11 cellular contexts compared by ENCODE assay signal in genomic region chr4:14111730-14112171, GRCh38.
A peak's percentile ranks its signal among the peaks of the same experiment; 100 is the strongest.
DNase-seq lines count a peak whose midpoint lies in the region; ATAC-seq and TF ChIP-seq lines count a peak whose summit lies in the region.
"Had no signal": no experiment of that assay in that cellular context is flagged by ENCODE, and none has a peak within 500 bp of the region (broad histone marks: within the 10 kb centered on the region; RNA-seq: fewer than 3 reads in every experiment).

No MANE protein-coding gene starts in this region.

- no peaks in the 10 kb centered on the region for H3K9me2 ChIP-seq in SK-N-SH

- WGBS in SK-N-SH (ENCODE audit: low lambda C conversion rate), result 9% methylated on average over 5 of the region's 5 CpGs

- ATAC-seq in stimulated activated memory B cell treated with anti-CD40 and anti-IgM and Interleukin-4, amounts not matched to agents 10 μg/mL and 1 μg/mL and 100 μg/mL, for 72 hours, result no peak
- no peak for ATAC-seq in HG03442 (IDR thresholded peaks at IDR 0.05; ENCODE audit: unreplicated experiment)
- no peak for ATAC-seq in GM18870 (IDR thresholded peaks at IDR 0.05; ENCODE audit: unreplicated experiment)

- no peaks in the 10 kb centered on the region for H3K36me3 Mint-ChIP-seq in stimulated activated memory B cell treated with anti-CD40 and anti-IgM and Interleukin-4, amounts not matched to agents 10 μg/mL and 1 μg/mL and 100 μg/mL, for 72 hours
- H3K36me3 Mint-ChIP-seq: activated naive CD8-positive, alpha-beta T cell had no signal

- no peaks in the 10 kb centered on the region for H3K27me3 ChIP-seq in SK-N-SH (ENCODE audit: insufficient read depth)

- H3K4me2 ChIP-seq in SK-N-SH, result peak overlapping the region; percentile 77

- peak overlapping the region; percentile 65 to 99; a peak in 3 of 4 replicates for H3K27ac ChIP-seq in SK-N-SH (ENCODE audit: low read depth in 2 of 2, low read length in 1 of 2)

- H3K36me3 ChIP-seq in SK-N-SH (replicated peaks in 1 of 2; ENCODE audit: control insufficient read depth in 1 of 2, insufficient read depth in 2 of 2, low read length in 1 of 2), result no peaks in the 10 kb centered on the region
- H3K36me3 ChIP-seq: HAP-1 had no signal

- no peaks in the 10 kb centered on the region for H3K27me3 Mint-ChIP-seq in stimulated activated memory B cell treated with anti-CD40 and anti-IgM and Interleukin-4, amounts not matched to agents 10 μg/mL and 1 μg/mL and 100 μg/mL, for 72 hours

- peak overlapping the region; percentile 33 for H3K27ac Mint-ChIP-seq in stimulated activated memory B cell treated with anti-CD40 and anti-IgM and Interleukin-4, amounts not matched to agents 10 μg/mL and 1 μg/mL and 100 μg/mL, for 72 hours
- H3K27ac Mint-ChIP-seq: activated naive CD8-positive, alpha-beta T cell had no signal

- peaks cover 3 to 37% of the 10 kb centered on the region in 2 experiments for H3K4me1 ChIP-seq in SK-N-SH (ENCODE audit: control insufficient read depth in 1 of 2, insufficient read depth in 2 of 2, low read depth in 1 of 2, low read length in 1 of 2)
- H3K4me1 ChIP-seq: HAP-1 had no signal

- H3K4me3 ChIP-seq in SK-N-SH (ENCODE audit: low read depth in 2 of 2, low read length in 1 of 2), result peak overlapping the region; percentile 40 to 65; a peak in 3 of 4 replicates
- H3K4me3 ChIP-seq: HAP-1 had no signal

- TF ChIP-seq CTCF in SK-N-SH (IDR thresholded peaks at IDR 0.05), result no peak

- 0 out of 2 replicates have a peak, but pooled peaks cover 7% of the 10 kb centered on the region for H3K9me3 ChIP-seq in SK-N-SH
- H3K9me3 ChIP-seq: HAP-1 had no signal

- H3F3A ChIP-seq in SK-N-SH (replicated peaks; ENCODE audit: insufficient read depth), result peaks cover 35% of the 10 kb centered on the region

- peak overlapping the region; percentile 94 for H3K9ac ChIP-seq in SK-N-SH

- CTCF ChIA-PET in SK-N-SH (lab: Yijun Ruan, JAX), result interaction anchor here (0.9 kb wide), 1 partner anchor 31 kb away, joined by 3 read pairs; no protein-coding TSS in a partner anchor

- H3K4me3 Mint-ChIP-seq in stimulated activated memory B cell treated with anti-CD40 and anti-IgM and Interleukin-4, amounts not matched to agents 10 μg/mL and 1 μg/mL and 100 μg/mL, for 72 hours, result no peak overlapping the region
- H3K4me3 Mint-ChIP-seq: activated naive CD8-positive, alpha-beta T cell had no signal

- POLR2A ChIA-PET in SK-N-SH (lab: Yijun Ruan, JAX), result interaction anchor here (0.6 kb wide), 1 partner anchor 57 kb away, joined by 3 read pairs; no protein-coding TSS in a partner anchor

- no peak for TF ChIP-seq RAD21 in SK-N-SH (IDR thresholded peaks at IDR 0.05; ENCODE audit: low read length)

- no peaks in the 10 kb centered on the region for H4K20me1 ChIP-seq in SK-N-SH (ENCODE audit: insufficient read depth)

- H3K4me1 Mint-ChIP-seq in stimulated activated memory B cell treated with anti-CD40 and anti-IgM and Interleukin-4, amounts not matched to agents 10 μg/mL and 1 μg/mL and 100 μg/mL, for 72 hours, result peaks cover 8% of the 10 kb centered on the region

- DNase-seq in H4 (ENCODE audit: low spot score), result peak; percentile 4
- DNase-seq in SK-N-SH, result no peak
- DNase-seq in fibroblast of gingiva (ENCODE audit: low read depth), result peak; percentile 39
- DNase-seq in ecto neural progenitor cell (ENCODE audit: low spot score), result no peak
- DNase-seq in stimulated activated CD4-positive, alpha-beta T cell treated with anti-CD3 and anti-CD28 coated beads, Interleukin-4, amount 100 ng/mL, for 1 hour, result no peak
- DNase-seq: retina had no signal

- peak in 1 of 2 experiments; percentile 98; a peak in 2 of 4 replicates for TF ChIP-seq EP300 in SK-N-SH (IDR thresholded peaks at IDR 0.05; ENCODE audit: borderline replicate concordance in 1 of 2, low read depth in 1 of 2, low read length in 1 of 2)

- peaks cover 42% of the 10 kb centered on the region for H3K79me2 ChIP-seq in SK-N-SH (ENCODE audit: insufficient read depth)

- H2AFZ ChIP-seq in SK-N-SH (ENCODE audit: low read depth), result peak overlapping the region; percentile 20; the same call in 1 of the 2 replicates

- peaks cover 6% of the 10 kb centered on the region for H3K9me3 Mint-ChIP-seq in stimulated activated memory B cell treated with anti-CD40 and anti-IgM and Interleukin-4, amounts not matched to agents 10 μg/mL and 1 μg/mL and 100 μg/mL, for 72 hours

TF ChIP-seq in SK-N-SH, 30 proteins besides CTCF, POLR2A, EP300 and RAD21 (continues in another document):
- TF ChIP-seq USF1 (IDR thresholded peaks at IDR 0.05; ENCODE audit: borderline replicate concordance, low read depth) (peak; percentile 24; the same call in 1 of the 2 replicates), SMC3 (IDR thresholded peaks at IDR 0.05; ENCODE audit: low read depth, low read length) (no peak), ELF1 (IDR thresholded peaks at IDR 0.05) (0 out of 2 replicates have a peak, but pooled peaks have one; percentile 44), REST (IDR thresholded peaks at IDR 0.05; ENCODE audit: low read depth, low read length) (peak; percentile 1; the same call in 1 of the 2 replicates), NFIC (IDR thresholded peaks at IDR 0.05; ENCODE audit: borderline replicate concordance) (peak; percentile 98), MAX (IDR thresholded peaks at IDR 0.05; ENCODE audit: low read depth) (peak; percentile 86), RFX5 (IDR thresholded peaks at IDR 0.05; ENCODE audit: low read length) (no peak), FOSL2 (IDR thresholded peaks at IDR 0.05; ENCODE audit: borderline replicate concordance, low read depth) (peak; percentile 78), GABPA (IDR thresholded peaks at IDR 0.05; ENCODE audit: low read depth) (no peak), FOXM1 (IDR thresholded peaks at IDR 0.05; ENCODE audit: low read depth) (peak; percentile 88), RXRA (IDR thresholded peaks at IDR 0.05; ENCODE audit: borderline replicate concordance, low read depth) (peak; percentile 86), TEAD4 (IDR thresholded peaks at IDR 0.05; ENCODE audit: borderline replicate concordance, insufficient read depth) (peak; percentile 91), RCOR1 (IDR thresholded peaks at IDR 0.05; ENCODE audit: low read length) (no peak), SIN3A (IDR thresholded peaks at IDR 0.05; ENCODE audit: borderline replicate concordance, low read depth, low read length) (no peak), MXI1 (IDR thresholded peaks at IDR 0.05; ENCODE audit: low read depth, low read length) (no peak), TCF12 (IDR thresholded peaks at IDR 0.05) (peak; percentile 96), GATA2 (CRISPR knock-in tag; IDR thresholded peaks at IDR 0.05) (no peak), POLR2AphosphoS5 (IDR thresholded peaks at IDR 0.05; ENCODE audit: low read depth, low read length) (peak; percentile 57; the same call in 1 of the 2 replicates), TAF1 (IDR thresholded peaks at IDR 0.05; ENCODE audit: borderline replicate concordance, low read depth, low read length) (no peak), IRF3 (IDR thresholded peaks at IDR 0.05; ENCODE audit: low read depth, low read length) (no peak), EZH2phosphoT487 (IDR thresholded peaks at IDR 0.05; ENCODE audit: borderline replicate concordance, low read depth) (no peak)

Comparison
In these comparisons a context has a peak if more than half of its experiments do, and no peak if none do; other contexts are left out.
1. DNase-seq: peak in H4 (single experiment) and fibroblast of gingiva (single experiment); none in SK-N-SH (single experiment), ecto neural progenitor cell (single experiment) and stimulated activated CD4-positive, alpha-beta T cell treated with anti-CD3 and anti-CD28 coated beads, Interleukin-4, amount 100 ng/mL, for 1 hour (single experiment).